Comparison of ENCODE assay signal across 9 cellular contexts in the genomic region with DNA sequence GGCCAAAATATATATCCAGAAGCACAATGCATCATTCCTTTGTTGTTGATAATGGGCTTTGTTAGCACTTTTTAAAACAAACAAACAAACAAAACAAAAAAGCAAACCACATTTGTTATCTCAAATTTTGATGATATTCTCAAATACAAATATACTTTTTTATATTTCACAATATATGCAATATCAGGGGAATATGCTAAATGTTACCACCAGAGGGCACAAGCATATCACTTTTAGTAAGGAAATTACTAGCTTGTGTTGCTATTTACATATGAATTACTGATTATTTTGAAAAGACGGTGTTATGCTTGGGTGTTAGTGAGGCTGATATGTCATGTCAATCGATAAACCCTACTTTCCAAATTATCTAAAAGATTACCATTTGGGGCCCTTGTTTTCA. TPM values are rescaled to one million over a fixed set of nuclear protein-coding genes. Genes with fewer than 3 reads are reported as not detected.
A peak's percentile ranks its signal among the peaks of the same experiment; 100 is the strongest.
DNase-seq lines count a peak whose midpoint lies in the region; ATAC-seq and TF ChIP-seq lines count a peak whose summit lies in the region.
"Had no signal": no experiment of that assay in that cellular context is flagged by ENCODE, and none has a peak within 500 bp of the region (broad histone marks: within the 10 kb centered on the region; RNA-seq: fewer than 3 reads in every experiment).

No MANE protein-coding gene starts in this region.

- no peaks in the 10 kb centered on the region for H3K4me1 Mint-ChIP-seq in mesothelial cell of epicardium
- H3K4me1 Mint-ChIP-seq: naive thymus-derived CD4-positive, alpha-beta T cell had no signal

- no peaks in the 10 kb centered on the region for H3K27me3 Mint-ChIP-seq in mesothelial cell of epicardium (ENCODE audit: low read depth)

- no peak overlapping the region for H3K4me3 ChIP-seq in Jurkat, Clone E6-1 (ENCODE audit: low read length)
- H3K4me3 ChIP-seq in body of pancreas = no peak overlapping the region

- intact Hi-C loops in body of pancreas (cut with DNase I) = no loop called here

- H3K4me3 Mint-ChIP-seq in mesothelial cell of epicardium = no peak overlapping the region
- H3K4me3 Mint-ChIP-seq: naive thymus-derived CD4-positive, alpha-beta T cell had no signal

- no peak for TF ChIP-seq POLR2A in body of pancreas (IDR thresholded peaks at IDR 0.05)

- peak; percentile 15 to 56 (median 40) for TF ChIP-seq CTCF in body of pancreas (IDR thresholded peaks at IDR 0.05)
- TF ChIP-seq CTCF in mesothelial cell of epicardium (IDR thresholded peaks at IDR 0.05; ENCODE audit: unreplicated experiment) = peak; percentile 73

- no peaks in the 10 kb centered on the region for H3K9me3 ChIP-seq in body of pancreas

- no peaks in the 10 kb centered on the region for H3K27me3 ChIP-seq in body of pancreas

- peaks cover 8% of the 10 kb centered on the region for H3K36me3 Mint-ChIP-seq in mesothelial cell of epicardium
- H3K36me3 Mint-ChIP-seq: naive thymus-derived CD4-positive, alpha-beta T cell had no signal

- H3K27ac Mint-ChIP-seq in mesothelial cell of epicardium = no peak overlapping the region
- H3K27ac Mint-ChIP-seq: naive thymus-derived CD4-positive, alpha-beta T cell had no signal

- no peaks in the 10 kb centered on the region for H3K36me3 ChIP-seq in body of pancreas (replicated peaks in 1 of 2; ENCODE audit: insufficient read depth in 1 of 2, low read depth in 2 of 2)

- H3K9me3 Mint-ChIP-seq in mesothelial cell of epicardium = peaks cover 23% of the 10 kb centered on the region
- H3K9me3 Mint-ChIP-seq: naive thymus-derived CD4-positive, alpha-beta T cell had no signal

- DNase-seq in ELR (ENCODE audit: low read depth) (peak; percentile 63), body of pancreas (no peak), mesothelial cell of epicardium (ENCODE audit: low spot score in 2 of 2, unreplicated experiment in 2 of 2) (no peak), nucleus accumbens (lab: John Stamatoyannopoulos, UW) (no peak), GM19240 (ENCODE audit: insufficient read length, low spot score) (no peak)
- DNase-seq in Jurkat, Clone E6-1 (ENCODE audit: low read depth, low spot score) = peak; percentile 14
- DNase-seq in activated naive CD4-positive, alpha-beta T cell treated with Interleukin-2 at 50 U/mL for 16 hours = no peak

- ATAC-seq in body of pancreas = no peak
- no peak for ATAC-seq in GM21360 (IDR thresholded peaks at IDR 0.05; ENCODE audit: unreplicated experiment)
- ATAC-seq: naive thymus-derived CD4-positive, alpha-beta T cell had no signal

- WGBS in body of pancreas, 2 donors = 38 to 43% methylated on average over 2 of the region's 2 CpGs

- no peaks in the 10 kb centered on the region for H3K4me1 ChIP-seq in body of pancreas

- no peak overlapping the region for H3K27ac ChIP-seq in body of pancreas

RNA-seq across cellular contexts. Expression of a gene that starts 29.1 kb away (rescaled TPM):
- not detected for polyA plus RNA-seq in Jurkat, Clone E6-1 (2012; ENCODE audit: insufficient read depth, insufficient read length)
- not detected for total RNA-seq in body of pancreas
- total RNA-seq in mesothelial cell of epicardium = not detected in 3 replicates
- total RNA-seq: naive thymus-derived CD4-positive, alpha-beta T cell had no signal

RNA-seq across cellular contexts. Expression of a gene that starts 46.1 kb away (rescaled TPM):
- polyA plus RNA-seq in Jurkat, Clone E6-1 (2012; ENCODE audit: insufficient read depth, insufficient read length) = not detected
- total RNA-seq in body of pancreas = 1 to 10 TPM in 1 of 2 donors, under 1 TPM in 1; 0.33 to 6.0 TPM
- total RNA-seq in mesothelial cell of epicardium = not detected in 3 replicates
- total RNA-seq: naive thymus-derived CD4-positive, alpha-beta T cell had no signal
- polyA plus RNA-seq: naive thymus-derived CD4-positive, alpha-beta T cell had no signal

Comparison
In these comparisons a context has a peak if more than half of its experiments do, and no peak if none do; other contexts are left out.
1. DNase-seq: peak in ELR (single experiment) and Jurkat, Clone E6-1 (single experiment); none in body of pancreas (0 of 4), mesothelial cell of epicardium (0 of 2), nucleus accumbens (0 of 56), GM19240 (single experiment) and activated naive CD4-positive, alpha-beta T cell treated with Interleukin-2 at 50 U/mL for 16 hours (single experiment).